ENCODE assay signal across 27 cellular contexts in genomic region chr2:196316050-196316430, GRCh38.
DNase-seq lines count a peak whose midpoint lies in the region; ATAC-seq, FAIRE-seq and TF ChIP-seq lines count a peak whose summit lies in the region.
"Had no signal": no experiment of that assay in that cellular context is flagged by ENCODE, and none has a peak within 500 bp of the region (broad histone marks: within the 10 kb centered on the region; RNA-seq: fewer than 3 reads in every experiment).

No MANE protein-coding gene starts in this region.

- no peaks in the 10 kb centered on the region for H3K4me1 Mint-ChIP-seq in neural progenitor cell
- H3K4me1 Mint-ChIP-seq: activated naive CD4-positive, alpha-beta T cell treated with anti-CD3 and anti-CD28 coated beads, Interleukin-2, amount 10 ng/mL, durations not matched to agents 7 days and 5 days had no signal

- intact Hi-C loops in PC-3 (cut with micrococcal nuclease) (no loop called here), endothelial cell of umbilical vein (cut with micrococcal nuclease) (no loop called here), right lobe of liver (cut with DNase I) (no loop called here), spleen (cut with DNase I; ENCODE audit: low total_unique reads) (no loop called here)

- peak overlapping the region; percentile 49 for H3K4me2 ChIP-seq in PC-3 (ENCODE audit: low read length)
- H3K4me2 ChIP-seq in endothelial cell of umbilical vein (ENCODE audit: insufficient read depth, low read length): no peak overlapping the region
- H3K4me2 ChIP-seq in neural progenitor cell: no peak overlapping the region

- peak overlapping the region; percentile 90 for H3K27ac ChIP-seq in PC-3 (ENCODE audit: low read length)
- H3K27ac ChIP-seq in endothelial cell of umbilical vein (ENCODE audit: insufficient read depth, low read depth, low read length): no peak overlapping the region
- H3K27ac ChIP-seq in right lobe of liver: no peak overlapping the region
- H3K27ac ChIP-seq in neural progenitor cell: no peak overlapping the region
- no peak overlapping the region for H3K27ac ChIP-seq in spleen
- H3K27ac ChIP-seq: C4-2B, left lung, parathyroid adenoma, Peyer's patch had no signal

- FAIRE-seq in endothelial cell of umbilical vein (lab: Jason Lieb, UNC): peak; percentile 48
- FAIRE-seq: D721Med, GM12878 had no signal

- H2AFZ ChIP-seq in PC-3 (ENCODE audit: low read length) (no peak overlapping the region), endothelial cell of umbilical vein (ENCODE audit: low read depth, low read length) (no peak overlapping the region), neural progenitor cell (replicated peaks) (no peak overlapping the region)
- H2AFZ ChIP-seq: parathyroid adenoma had no signal

- H3K4me3 ChIP-seq in PC-3 (ENCODE audit: low read length) (peak overlapping the region; percentile 19; the same call in 1 of the 2 replicates), endothelial cell of umbilical vein (replicated peaks in 1 of 3; ENCODE audit: insufficient read depth in 1 of 3, low read depth in 1 of 3, low read length in 3 of 3) (no peak overlapping the region), right lobe of liver (no peak overlapping the region), neural progenitor cell (no peak overlapping the region), spleen (no peak overlapping the region)
- H3K4me3 ChIP-seq: GM12878, left lung, Peyer's patch had no signal

- BruUV-seq in PC-3 (replicated peaks; lab: Mats Ljungman, UMichigan) (no TSS peak), endothelial cell of umbilical vein (replicated peaks; lab: Mats Ljungman, UMichigan) (no TSS peak)

- POLR2A ChIA-PET in PC-3 (lab: Charles Lee; ENCODE audit: unreplicated experiment): no interaction called here
- POLR2A ChIA-PET in endothelial cell of umbilical vein (lab: Charles Lee): no interaction called here

- no peaks in the 10 kb centered on the region for H3K36me3 ChIP-seq in PC-3 (ENCODE audit: low read depth, low read length)
- peaks cover 33 to 54% of the 10 kb centered on the region in 2 experiments for H3K36me3 ChIP-seq in endothelial cell of umbilical vein (ENCODE audit: control insufficient read depth in 2 of 2, extremely low read depth in 1 of 2, insufficient read depth in 2 of 2, low read length in 2 of 2)
- no peaks in the 10 kb centered on the region for H3K36me3 ChIP-seq in right lobe of liver
- H3K36me3 ChIP-seq in neural progenitor cell: no peaks in the 10 kb centered on the region
- peaks cover 0 to 58% (median 2%) of the 10 kb centered on the region in 6 donors for H3K36me3 ChIP-seq in spleen
- H3K36me3 ChIP-seq: left lung, Peyer's patch had no signal

- H3K9me3 ChIP-seq in PC-3 (ENCODE audit: low read length) (no peaks in the 10 kb centered on the region), endothelial cell of umbilical vein (replicated peaks; ENCODE audit: control insufficient read depth, insufficient read depth, low read length) (no peaks in the 10 kb centered on the region), right lobe of liver (no peaks in the 10 kb centered on the region), neural progenitor cell (ENCODE audit: low read depth) (no peaks in the 10 kb centered on the region), spleen (no peaks in the 10 kb centered on the region)
- H3K9me3 ChIP-seq: left lung, Peyer's patch had no signal

- H4K20me1 ChIP-seq in PC-3 (ENCODE audit: low read length) (no peaks in the 10 kb centered on the region), endothelial cell of umbilical vein (replicated peaks; ENCODE audit: control insufficient read depth, extremely low read depth, insufficient read depth, low read length) (no peaks in the 10 kb centered on the region), neural progenitor cell (ENCODE audit: low read depth) (no peaks in the 10 kb centered on the region)

- peaks cover 12% of the 10 kb centered on the region for H3K36me3 Mint-ChIP-seq in neural progenitor cell
- H3K36me3 Mint-ChIP-seq: activated naive CD4-positive, alpha-beta T cell treated with anti-CD3 and anti-CD28 coated beads, Interleukin-2, amount 10 ng/mL, durations not matched to agents 7 days and 5 days; natural killer cell treated with Interleukin-12 subunit alpha and Interleukin-12 subunit beta and Interleukin-15 and Interleukin-18, amount 100 ng/mL, for 72 hours had no signal

- no peaks in the 10 kb centered on the region for H3K9me1 ChIP-seq in endothelial cell of umbilical vein (replicated peaks; ENCODE audit: control insufficient read depth, extremely low read depth, insufficient read depth, low read length)

- no peak for TF ChIP-seq POLR2A in endothelial cell of umbilical vein (IDR thresholded peaks at IDR 0.05; ENCODE audit: low read depth, low read length)
- TF ChIP-seq POLR2A in right lobe of liver (IDR thresholded peaks at IDR 0.05): no peak
- TF ChIP-seq POLR2A in spleen (IDR thresholded peaks at IDR 0.05): no peak

- TF ChIP-seq CTCF in PC-3 (conservative IDR thresholded peaks at IDR 0.05; ENCODE audit: low read depth, low read length): no peak
- TF ChIP-seq CTCF in endothelial cell of umbilical vein (IDR thresholded peaks at IDR 0.05; ENCODE audit: extremely low read depth in 1 of 2, insufficient read depth in 1 of 2, low read depth in 1 of 2, low read length in 2 of 2): no peak
- no peak for TF ChIP-seq CTCF in right lobe of liver (IDR thresholded peaks at IDR 0.05)
- TF ChIP-seq CTCF in neural progenitor cell (IDR thresholded peaks at IDR 0.05): no peak
- TF ChIP-seq CTCF in spleen (IDR thresholded peaks at IDR 0.05 in 8 of 11, conservative IDR thresholded peaks at IDR 0.05 in 3 of 11): no peak

- H3K27ac Mint-ChIP-seq in neural progenitor cell: no peak overlapping the region
- H3K27ac Mint-ChIP-seq: activated naive CD4-positive, alpha-beta T cell treated with anti-CD3 and anti-CD28 coated beads, Interleukin-2, amount 10 ng/mL, durations not matched to agents 7 days and 5 days; natural killer cell treated with Interleukin-12 subunit alpha and Interleukin-12 subunit beta and Interleukin-15 and Interleukin-18, amount 100 ng/mL, for 72 hours had no signal

- peak overlapping the region; percentile 53 for H3K9ac ChIP-seq in PC-3 (ENCODE audit: low read length)
- H3K9ac ChIP-seq in endothelial cell of umbilical vein (replicated peaks; ENCODE audit: extremely low read depth, insufficient read depth, low read length): no peak overlapping the region
- no peak overlapping the region for H3K9ac ChIP-seq in neural progenitor cell
- H3K9ac ChIP-seq: parathyroid adenoma had no signal

- dilution Hi-C loops in endothelial cell of umbilical vein (cut with MboI; ENCODE audit: extremely low pct_ligation_motif_present, low sequenced_read_pairs): no loop called here

- H3K27me3 ChIP-seq in PC-3 (ENCODE audit: low read length): no peaks in the 10 kb centered on the region
- no peaks in the 10 kb centered on the region for H3K27me3 ChIP-seq in endothelial cell of umbilical vein (ENCODE audit: control insufficient read depth in 2 of 2, insufficient read depth in 2 of 2, low read length in 2 of 2)
- no peaks in the 10 kb centered on the region for H3K27me3 ChIP-seq in right lobe of liver
- no peaks in the 10 kb centered on the region for H3K27me3 ChIP-seq in neural progenitor cell
- no peaks in the 10 kb centered on the region for H3K27me3 ChIP-seq in spleen (replicated peaks in 1 of 7)
- H3K27me3 ChIP-seq: left lung, Peyer's patch had no signal

- no peaks in the 10 kb centered on the region for H3K9me2 ChIP-seq in PC-3 (replicated peaks; ENCODE audit: low read length)

- DNase-seq in EL (peak; percentile 59), PC-3 (peak; percentile 44), endothelial cell of umbilical vein (ENCODE audit: low read depth, low spot score) (no peak), renal cortical epithelial cell (ENCODE audit: low read depth) (peak; percentile 24), right lobe of liver (no peak), neural progenitor cell (ENCODE audit: low spot score) (no peak), spleen (no peak)
- DNase-seq: activated CD4-positive, alpha-beta T cell treated with anti-CD3 and anti-CD28 coated beads, Interleukin-2, amount 50 U/mL, for 4 hours; activated CD4-positive, CD25-positive, alpha-beta regulatory T cell; activated naive CD4-positive, alpha-beta T cell treated with anti-CD3 and anti-CD28 coated beads, Interleukin-2, amount 10 ng/mL, durations not matched to agents 7 days and 5 days; caudate nucleus; cortex of kidney; left lung; midbrain; NCI-H1105 treated with DMSO at 0.1 percent for 48 hours; NCI-H2029; NCI-H526 treated with DMSO at 0.1 percent for 48 hours; Peyer's patch; right cardiac atrium; SIG-M5; stimulated activated naive CD4-positive, alpha-beta T cell had no signal

- peak; percentile 6; the same call in 1 of the 2 replicates for ATAC-seq in PC-3
- ATAC-seq in right lobe of liver: no peak
- ATAC-seq in HG03520 (IDR thresholded peaks at IDR 0.05; ENCODE audit: unreplicated experiment): no peak
- ATAC-seq: GM12878; natural killer cell treated with Interleukin-12 subunit alpha and Interleukin-12 subunit beta and Interleukin-15 and Interleukin-18, amount 100 ng/mL, for 72 hours; right cardiac atrium had no signal

- H3K9me3 Mint-ChIP-seq in neural progenitor cell: no peaks in the 10 kb centered on the region
- H3K9me3 Mint-ChIP-seq: activated naive CD4-positive, alpha-beta T cell treated with anti-CD3 and anti-CD28 coated beads, Interleukin-2, amount 10 ng/mL, durations not matched to agents 7 days and 5 days; natural killer cell treated with Interleukin-12 subunit alpha and Interleukin-12 subunit beta and Interleukin-15 and Interleukin-18, amount 100 ng/mL, for 72 hours had no signal

- H3F3A ChIP-seq in PC-3 (ENCODE audit: low read length, unreplicated experiment) (peaks cover 4% of the 10 kb centered on the region), neural progenitor cell (ENCODE audit: low read depth) (no peaks in the 10 kb centered on the region)

- WGBS in right lobe of liver (ENCODE audit: insufficient coverage, low coverage, low lambda C conversion rate, missing lambda C conversion rate): 72% methylated on average over 4 of the region's 4 CpGs
- WGBS in spleen, 5 donors: 84 to 91% (median 89%) methylated on average over 4 of the region's 4 CpGs

- no peak overlapping the region for H3K4me3 Mint-ChIP-seq in neural progenitor cell
- H3K4me3 Mint-ChIP-seq: activated naive CD4-positive, alpha-beta T cell treated with anti-CD3 and anti-CD28 coated beads, Interleukin-2, amount 10 ng/mL, durations not matched to agents 7 days and 5 days; natural killer cell treated with Interleukin-12 subunit alpha and Interleukin-12 subunit beta and Interleukin-15 and Interleukin-18, amount 100 ng/mL, for 72 hours had no signal

- CTCF ChIA-PET in PC-3 (lab: Charles Lee) (interaction anchor here (0.5 kb wide), 1 partner anchor 13 kb away, joined by 3 read pairs; no protein-coding TSS in a partner anchor), endothelial cell of umbilical vein (lab: Charles Lee) (interaction anchor here (0.7 to 6.6 kb wide), 5 partner anchors 18 to 238 kb away, joined by 3 to 42 read pairs (median 10); no protein-coding TSS in a partner anchor)

- H3K27me3 Mint-ChIP-seq in neural progenitor cell (ENCODE audit: insufficient read depth, low read depth): no peaks in the 10 kb centered on the region
- H3K27me3 Mint-ChIP-seq: natural killer cell treated with Interleukin-12 subunit alpha and Interleukin-12 subunit beta and Interleukin-15 and Interleukin-18, amount 100 ng/mL, for 72 hours had no signal

- H3K4me1 ChIP-seq in PC-3 (ENCODE audit: insufficient read depth, low read length): peaks cover 29% of the 10 kb centered on the region
- peaks cover 9% of the 10 kb centered on the region for H3K4me1 ChIP-seq in endothelial cell of umbilical vein (ENCODE audit: control insufficient read depth, extremely low read depth, insufficient read depth, low read length)
- H3K4me1 ChIP-seq in right lobe of liver: no peaks in the 10 kb centered on the region
- no peaks in the 10 kb centered on the region for H3K4me1 ChIP-seq in neural progenitor cell
- no peaks in the 10 kb centered on the region for H3K4me1 ChIP-seq in spleen
- H3K4me1 ChIP-seq: left lung, parathyroid adenoma, Peyer's patch had no signal

- no peaks in the 10 kb centered on the region for H3K79me2 ChIP-seq in PC-3 (ENCODE audit: low read length)
- H3K79me2 ChIP-seq in endothelial cell of umbilical vein (ENCODE audit: control insufficient read depth, insufficient read depth, low read length): peaks cover 7% of the 10 kb centered on the region
- no peaks in the 10 kb centered on the region for H3K79me2 ChIP-seq in neural progenitor cell (ENCODE audit: low read depth)
- H3K79me2 ChIP-seq: parathyroid adenoma had no signal

Comparison
In these comparisons a context has a peak if more than half of its experiments do, and no peak if none do; other contexts are left out.
1. DNase-seq: peak in EL (single experiment), PC-3 (single experiment) and renal cortical epithelial cell (single experiment); none in endothelial cell of umbilical vein (single experiment), right lobe of liver (0 of 3), neural progenitor cell (single experiment) and spleen (single experiment).